In the genomic region with DNA sequence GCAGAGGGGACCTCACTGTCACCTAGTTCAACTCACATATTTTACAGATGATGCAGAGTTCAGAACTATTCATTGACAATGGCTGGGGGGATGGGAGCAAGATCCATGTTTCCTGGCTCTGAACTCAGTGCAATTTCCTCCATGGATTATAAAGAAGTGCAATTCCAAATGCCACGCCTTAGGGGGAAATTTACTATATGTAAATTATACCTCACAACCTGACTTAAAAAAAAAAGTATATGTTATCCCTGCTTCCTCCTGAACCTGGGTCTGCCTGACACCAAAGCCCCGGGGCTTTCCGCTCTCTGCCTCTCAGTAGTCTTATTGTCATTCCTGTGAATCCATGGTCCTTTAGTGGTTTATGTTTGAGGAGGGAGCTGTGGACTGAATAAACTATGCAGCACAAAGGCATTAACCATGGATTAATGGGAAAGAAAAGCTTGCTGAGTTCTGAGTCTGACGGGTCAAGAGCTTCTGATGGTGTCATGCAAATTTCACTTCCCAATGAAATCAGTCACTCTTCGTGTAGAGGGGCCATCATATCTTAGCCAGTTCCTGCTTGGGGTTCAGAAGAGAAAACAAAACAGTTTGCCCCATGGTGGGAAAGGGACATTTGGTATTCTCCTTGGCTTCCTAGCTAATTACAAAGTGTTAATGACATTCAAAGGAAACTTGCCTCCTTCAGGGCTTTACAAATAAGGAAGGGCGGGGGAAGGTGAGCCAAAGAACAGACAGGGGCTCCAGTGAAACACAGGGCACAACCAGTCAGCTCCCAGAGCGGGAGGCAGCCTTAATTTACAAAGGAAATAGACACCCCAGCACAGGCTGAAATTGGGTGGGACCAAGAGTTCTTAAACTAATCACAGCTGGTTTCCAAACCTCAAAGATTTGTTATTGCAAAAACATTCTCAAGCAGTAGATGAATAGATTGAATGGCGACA, we compare ENCODE assay signal across 8 cellular contexts. TPM values are rescaled to one million over a fixed set of nuclear protein-coding genes. Genes with fewer than 3 reads are reported as not detected.
DNase-seq lines count a peak whose midpoint lies in the region; ATAC-seq and TF ChIP-seq lines count a peak whose summit lies in the region.

No MANE protein-coding gene starts in this region.

- H4K8ac ChIP-seq in H9 (replicated peaks; ENCODE audit: insufficient read length, low read depth, low read length), result no peak overlapping the region

- TF ChIP-seq POLR2A in gastrocnemius medialis (IDR thresholded peaks at IDR 0.05), result no peak

- no peak overlapping the region for H3K9ac ChIP-seq in H9 (ENCODE audit: extremely low read depth, insufficient read length, low read length)

- no peak overlapping the region for H3K56ac ChIP-seq in H9 (ENCODE audit: insufficient read length, low read depth, low read length)

- H3K4me1 ChIP-seq in H9 (ENCODE audit: insufficient read depth, low read length) (peaks cover 10% of the 10 kb centered on the region), gastrocnemius medialis (no peaks in the 10 kb centered on the region)

- H2BK12ac ChIP-seq in H9 (ENCODE audit: insufficient read length, low read depth, low read length), result no peak overlapping the region

- TF ChIP-seq CTCF in H9 (conservative IDR thresholded peaks at IDR 0.05) (no peak), gastrocnemius medialis (IDR thresholded peaks at IDR 0.05 in 4 of 5, conservative IDR thresholded peaks at IDR 0.05 in 1 of 5) (no peak)

- H2AK5ac ChIP-seq in H9 (ENCODE audit: insufficient read length, low read length), result no peak overlapping the region

- H3K36me3 ChIP-seq in gastrocnemius medialis, result no peaks in the 10 kb centered on the region

- no peak overlapping the region for H4K5ac ChIP-seq in H9 (ENCODE audit: insufficient read length, low read depth, low read length)

- no peak overlapping the region for H3T11ph ChIP-seq in H9 (ENCODE audit: low read length)

- peak in 1 of 2 donors; percentile 33 for ATAC-seq in gastrocnemius medialis

- no peak overlapping the region for H4K91ac ChIP-seq in H9 (ENCODE audit: insufficient read length, low read depth, low read length)

- H3K79me2 ChIP-seq in H9 (ENCODE audit: insufficient read depth, low read length), result no peaks in the 10 kb centered on the region

- H2BK20ac ChIP-seq in H9 (ENCODE audit: low read depth, low read length, poor library complexity, severe bottlenecking), result no peak overlapping the region

- no peaks in the 10 kb centered on the region; the same call in 1 of the 2 replicates for H3K27me3 Mint-ChIP-seq in H9 (ENCODE audit: low read depth)

- intact Hi-C loops in gastrocnemius medialis (cut with DNase I; ENCODE audit: low total_unique reads), result no loop called here

- peak overlapping the region in 1 of 2 experiments; percentile 57; a peak in 3 of 5 replicates for H3K4me3 Mint-ChIP-seq in H9

- no peak overlapping the region for H3K14ac ChIP-seq in H9 (ENCODE audit: insufficient read depth, low read length)

- in situ Hi-C loops in gastrocnemius medialis (cut with MboI; ENCODE audit: low sequenced_read_pairs in 4 of 4), result no loop called here

- no peak overlapping the region for H3K4me3 ChIP-seq in gastrocnemius medialis

- H3K27me3 ChIP-seq in H9 (ENCODE audit: insufficient read depth, low read length) (no peaks in the 10 kb centered on the region), gastrocnemius medialis (no peaks in the 10 kb centered on the region)

- no peak overlapping the region for H2BK120ac ChIP-seq in H9 (ENCODE audit: low read depth, low read length, poor library complexity, severe bottlenecking)

- no peak overlapping the region for H2BK15ac ChIP-seq in H9 (ENCODE audit: low read depth, low read length)

- H3K27ac Mint-ChIP-seq in H9, result peak overlapping the region; percentile 95 to 96 (median 96)

- H2BK5ac ChIP-seq in H9 (ENCODE audit: insufficient read length, low read length), result no peak overlapping the region

- H3K79me1 ChIP-seq in H9 (ENCODE audit: insufficient read depth, low read depth, low read length, poor library complexity, severe bottlenecking), result no peaks in the 10 kb centered on the region

- H4K20me1 ChIP-seq in H9 (ENCODE audit: control insufficient read depth, insufficient read depth, insufficient read length), result no peaks in the 10 kb centered on the region

- H3K4ac ChIP-seq in H9 (ENCODE audit: low read depth, low read length), result no peak overlapping the region

- no peaks in the 10 kb centered on the region for H3K9me3 ChIP-seq in H9 (ENCODE audit: control insufficient read depth, low read depth, low read length)
- H3K9me3 ChIP-seq in gastrocnemius medialis, result no peaks in the 10 kb centered on the region

- H3K9me3 Mint-ChIP-seq in H9, result peaks cover 50 to 68% of the 10 kb centered on the region in 2 experiments

- no peaks in the 10 kb centered on the region for H3K23me2 ChIP-seq in H9 (ENCODE audit: insufficient read length, low read depth, low read length, poor library complexity, severe bottlenecking)

- H3K36me3 Mint-ChIP-seq in H9 (ENCODE audit: insufficient read depth in 1 of 3, low read depth in 3 of 3), result no peaks in the 10 kb centered on the region; a peak in 1 of 7 replicates

- WGBS in H9 (ENCODE audit: extremely low coverage, insufficient read length, low lambda C conversion rate), result no CpG with 5 or more reads among the region's 8 CpGs

- no peak overlapping the region for H3K23ac ChIP-seq in H9 (ENCODE audit: insufficient read length, low read depth, low read length)

- H3K4me2 ChIP-seq in H9 (ENCODE audit: insufficient read depth, insufficient read length, low read length), result peak overlapping the region; percentile 32

- H3K18ac ChIP-seq in H9 (ENCODE audit: insufficient read length, low read depth, low read length), result no peak overlapping the region

- DNase-seq in H9 (peak; percentile 57), SW480 (ENCODE audit: low spot score) (peak; percentile 75), glomerular visceral epithelial cell (ENCODE audit: extremely low spot score) (peak; percentile 23), gastrocnemius medialis (no peak), NCI-H510A treated with DMSO at 0.1 percent for 48 hours (lab: John Stamatoyannopoulos, UW) (no peak), SIG-M5 treated with dmso at 0.1 percent for 504 hours (lab: John Stamatoyannopoulos, UW; ENCODE audit: unreplicated experiment) (no peak), caudate nucleus (lab: John Stamatoyannopoulos, UW) (no peak), COR-L47 (lab: John Stamatoyannopoulos, UW) (no peak)

- peaks cover 30 to 32% of the 10 kb centered on the region in 2 experiments for H3K4me1 Mint-ChIP-seq in H9

- no peak overlapping the region for H2AFZ ChIP-seq in H9 (ENCODE audit: low read length)

- H3K27ac ChIP-seq in H9 (ENCODE audit: insufficient read length, low read depth, low read length), result peak overlapping the region; percentile 90
- peak overlapping the region in 3 of 4 donors; percentile 40 to 68 (median 58) for H3K27ac ChIP-seq in gastrocnemius medialis
- H3K27ac ChIP-seq in caudate nucleus (ENCODE audit: low read depth, low read length), result no peak overlapping the region

RNA-seq across cellular contexts. Expression of gene FAM9C, which starts 14.3 kb away (rescaled TPM):
- total RNA-seq in H9 (2021) (0.09 TPM in 1 of 2 replicates, not detected in the other), gastrocnemius medialis (not detected)

RNA-seq across cellular contexts. Expression of gene TMSB4X, which starts 55.2 kb away (rescaled TPM):
- total RNA-seq in H9 (2021) (2,733 and 2,818 TPM in 2 replicates), gastrocnemius medialis (100 to 1,000 TPM; 492 to 653 (median 526) TPM)

Comparison
In these comparisons a context has a peak if more than half of its experiments do, and no peak if none do; other contexts are left out.
1. DNase-seq: peak in H9 (single experiment), SW480 (single experiment) and glomerular visceral epithelial cell (single experiment); none in gastrocnemius medialis (0 of 2), NCI-H510A treated with DMSO at 0.1 percent for 48 hours (single experiment), SIG-M5 treated with dmso at 0.1 percent for 504 hours (single experiment), caudate nucleus (0 of 61) and COR-L47 (single experiment).